ENCODE assay signal across 23 cellular contexts in the genomic region with DNA sequence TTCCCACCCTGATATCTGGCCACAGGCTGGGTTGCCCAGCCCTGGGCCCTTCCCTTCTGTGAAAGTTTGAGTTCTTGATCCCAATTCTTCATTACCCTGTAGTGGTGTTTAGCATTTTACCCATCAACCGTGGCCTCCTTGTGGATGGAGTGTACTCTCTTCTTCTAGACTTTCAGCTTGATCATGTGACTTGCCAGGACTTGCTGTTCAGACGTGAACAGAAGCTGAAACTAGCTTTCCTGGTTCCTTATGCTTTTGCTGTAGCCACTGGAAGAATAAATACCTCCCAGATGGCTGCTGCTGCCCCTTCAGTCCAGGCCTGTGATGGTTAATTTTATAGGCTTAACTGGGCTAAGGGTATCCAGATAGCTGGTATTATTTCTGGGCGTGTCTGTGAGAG. TPM values are rescaled to one million over a fixed set of nuclear protein-coding genes. Genes with fewer than 3 reads are reported as not detected.
A peak's percentile ranks its signal among the peaks of the same experiment; 100 is the strongest.
DNase-seq lines count a peak whose midpoint lies in the region; ATAC-seq, FAIRE-seq and TF ChIP-seq lines count a peak whose summit lies in the region.
"Had no signal": no experiment of that assay in that cellular context is flagged by ENCODE, and none has a peak within 500 bp of the region (broad histone marks: within the 10 kb centered on the region; RNA-seq: fewer than 3 reads in every experiment).

No MANE protein-coding gene starts in this region.

- H2AFZ ChIP-seq in IMR-90 (replicated peaks; ENCODE audit: low read length, poor library complexity), result no peak overlapping the region
- peak overlapping the region; percentile 14 for H2AFZ ChIP-seq in neuronal stem cell (ENCODE audit: low read length)

- intact Hi-C loops in IMR-90 (cut with micrococcal nuclease), result no loop called here

- TF ChIP-seq CTCF in IMR-90 (conservative IDR thresholded peaks at IDR 0.05; ENCODE audit: low read depth, low read length), result no peak
- TF ChIP-seq CTCF in bronchial epithelial cell (IDR thresholded peaks at IDR 0.05; ENCODE audit: insufficient read depth, low read length, severe bottlenecking), result no peak

- no peak overlapping the region for H4K5ac ChIP-seq in IMR-90 (ENCODE audit: low read depth, low read length)

- H3K56ac ChIP-seq in IMR-90 (ENCODE audit: extremely low read depth, insufficient read depth, low read length), result no peak overlapping the region

- POLR2A ChIA-PET in IMR-90 (lab: Charles Lee; ENCODE audit: unreplicated experiment), result no interaction called here

- H3K14ac ChIP-seq in IMR-90 (replicated peaks; ENCODE audit: low read depth, low read length), result no peak overlapping the region
- no peak overlapping the region for H3K14ac ChIP-seq in neuronal stem cell (ENCODE audit: low read length)

- H3K4me3 ChIP-seq in IMR-90 (ENCODE audit: insufficient read depth, low read depth, low read length), result no peak overlapping the region
- H3K4me3 ChIP-seq in bronchial epithelial cell (ENCODE audit: low read depth, low read length), result no peak overlapping the region
- no peak overlapping the region for H3K4me3 ChIP-seq in neuronal stem cell (ENCODE audit: low read length in 2 of 2)
- H3K4me3 ChIP-seq: A549 had no signal

- no peak overlapping the region for H4K8ac ChIP-seq in IMR-90 (ENCODE audit: low read depth in 2 of 2, low read length in 2 of 2)
- no peak overlapping the region for H4K8ac ChIP-seq in neuronal stem cell (ENCODE audit: low read depth, low read length)

- H3K4me2 ChIP-seq in IMR-90 (ENCODE audit: low read depth, low read length), result no peak overlapping the region
- no peak overlapping the region for H3K4me2 ChIP-seq in neuronal stem cell (ENCODE audit: insufficient read depth, low read length, poor library complexity, severe bottlenecking)
- H3K4me2 ChIP-seq: A549 had no signal

- H4K91ac ChIP-seq in IMR-90 (ENCODE audit: insufficient read depth, low read depth, low read length), result no peak overlapping the region
- no peak overlapping the region for H4K91ac ChIP-seq in neuronal stem cell (ENCODE audit: low read depth, low read length, poor library complexity)

- TF ChIP-seq POLR2A in IMR-90 (IDR thresholded peaks at IDR 0.05; ENCODE audit: low read depth, low read length), result no peak

- H3K23ac ChIP-seq in IMR-90 (ENCODE audit: low read depth, low read length) (no peak overlapping the region), neuronal stem cell (ENCODE audit: low read depth, low read length, poor library complexity) (no peak overlapping the region)

- H2BK120ac ChIP-seq in IMR-90 (ENCODE audit: low read depth, low read length), result no peak overlapping the region
- H2BK120ac ChIP-seq in neuronal stem cell (ENCODE audit: low read depth, low read length), result no peak overlapping the region

- ATAC-seq in IMR-90 (ENCODE audit: low read depth) (no peak), GM18909 (IDR thresholded peaks at IDR 0.05; ENCODE audit: poor library complexity, unreplicated experiment) (no peak), GM19397 (IDR thresholded peaks at IDR 0.05; ENCODE audit: unreplicated experiment) (no peak)
- ATAC-seq: A549, HCT116 had no signal

- CTCF ChIA-PET in IMR-90 (lab: Yijun Ruan, JAX), result no interaction called here

- peak; percentile 6 for DNase-seq in DMS79 treated with DMSO at 0.1 percent for 48 hours (lab: John Stamatoyannopoulos, UW)
- no peak for DNase-seq in DMS79 (lab: John Stamatoyannopoulos, UW)
- no peak for DNase-seq in IMR-90
- peak; percentile 26 for DNase-seq in bronchial epithelial cell (ENCODE audit: low read depth)
- no peak for DNase-seq in neuronal stem cell (ENCODE audit: low spot score)
- no peak for DNase-seq in D341Med (ENCODE audit: low spot score)
- DNase-seq: AML-193; Caco-2; CD4-positive, alpha-beta T cell; GOT3; H7; HFFc6 had no signal

- dilution Hi-C loops in IMR-90 (cut with HindIII; ENCODE audit: low sequenced_read_pairs, unreplicated experiment), result no loop called here

- no peaks in the 10 kb centered on the region for H3K79me1 ChIP-seq in IMR-90 (ENCODE audit: low read depth in 1 of 2, low read length in 2 of 2)
- H3K79me1 ChIP-seq in neuronal stem cell (ENCODE audit: low read depth, low read length), result no peaks in the 10 kb centered on the region

- H3K4ac ChIP-seq in IMR-90 (ENCODE audit: low read depth, low read length) (no peak overlapping the region), neuronal stem cell (ENCODE audit: low read length) (no peak overlapping the region)

- H3K9ac ChIP-seq in IMR-90 (ENCODE audit: low read depth, low read length), result no peak overlapping the region
- H3K9ac ChIP-seq in neuronal stem cell (ENCODE audit: low read depth, low read length, poor library complexity), result no peak overlapping the region

- no peak overlapping the region for H2BK20ac ChIP-seq in IMR-90 (ENCODE audit: low read depth, low read length)

- no peaks in the 10 kb centered on the region for H3K9me3 ChIP-seq in IMR-90 (ENCODE audit: control insufficient read depth, insufficient read depth, low read length)
- H3K9me3 ChIP-seq in neuronal stem cell (replicated peaks in 1 of 2; ENCODE audit: control insufficient read depth in 2 of 2, insufficient read depth in 1 of 2, low read depth in 1 of 2, low read length in 2 of 2), result no peaks in the 10 kb centered on the region
- H3K9me3 ChIP-seq: A549, Caco-2 had no signal

- H3K4me1 ChIP-seq in IMR-90 (ENCODE audit: control insufficient read depth, insufficient read depth, low read length) (no peaks in the 10 kb centered on the region), neuronal stem cell (ENCODE audit: control insufficient read depth in 2 of 2, insufficient read depth in 1 of 2, low read depth in 1 of 2, low read length in 2 of 2) (peaks cover 2 to 4% of the 10 kb centered on the region in 2 donors)
- H3K4me1 ChIP-seq: A549 had no signal

- no peaks in the 10 kb centered on the region for H3K9me1 ChIP-seq in IMR-90 (ENCODE audit: insufficient read depth, low read length)

- H3K27me3 ChIP-seq in IMR-90 (ENCODE audit: control insufficient read depth, insufficient read depth, low read length), result peaks cover 17% of the 10 kb centered on the region
- H3K27me3 ChIP-seq in bronchial epithelial cell (ENCODE audit: control insufficient read depth, insufficient read depth, low read length), result no peaks in the 10 kb centered on the region
- H3K27me3 ChIP-seq in neuronal stem cell (ENCODE audit: control insufficient read depth in 3 of 3, insufficient read depth in 3 of 3, low read depth in 1 of 3, low read length in 3 of 3), result peaks cover 0 to 3% (median 0%) of the 10 kb centered on the region in 3 experiments

- H3K18ac ChIP-seq in IMR-90 (ENCODE audit: low read depth, low read length), result no peak overlapping the region
- H3K18ac ChIP-seq in neuronal stem cell (ENCODE audit: low read length), result no peak overlapping the region

- BruUV-seq in IMR-90 (replicated peaks; lab: Mats Ljungman, UMichigan), result no TSS peak

- in situ Hi-C loops in IMR-90 (cut with MboI; ENCODE audit: low sequenced_read_pairs), result no loop called here

- H2AK5ac ChIP-seq in IMR-90 (ENCODE audit: low read depth, low read length) (no peak overlapping the region), neuronal stem cell (ENCODE audit: low read depth, low read length) (no peak overlapping the region)

- H2BK12ac ChIP-seq in neuronal stem cell (ENCODE audit: low read length), result no peak overlapping the region

- H3K27ac ChIP-seq in IMR-90 (ENCODE audit: insufficient read depth, low read length) (no peak overlapping the region), neuronal stem cell (replicated peaks; ENCODE audit: low read length) (no peak overlapping the region)
- H3K27ac ChIP-seq: 22Rv1, A549, C4-2B had no signal

- H2BK5ac ChIP-seq in IMR-90 (ENCODE audit: low read depth, low read length, poor library complexity, severe bottlenecking), result no peak overlapping the region
- no peak overlapping the region for H2BK5ac ChIP-seq in neuronal stem cell (ENCODE audit: low read length)

- H4K20me1 ChIP-seq in IMR-90 (ENCODE audit: insufficient read depth, low read length), result no peaks in the 10 kb centered on the region

- H2BK15ac ChIP-seq in IMR-90 (ENCODE audit: low read depth, low read length) (no peak overlapping the region), neuronal stem cell (ENCODE audit: low read length) (no peak overlapping the region)

- H2AK9ac ChIP-seq in IMR-90 (replicated peaks; ENCODE audit: low read depth, low read length, poor library complexity), result no peak overlapping the region

- FAIRE-seq in bronchial epithelial cell (lab: Jason Lieb, UNC), result no peak
- FAIRE-seq: A549, G401.6, GM12891, GM18507, HTR-8/SVneo had no signal

- TF ChIP-seq RAD21 in IMR-90 (IDR thresholded peaks at IDR 0.05; ENCODE audit: low read length), result no peak

- 78% methylated on average over 1 of the region's 3 CpGs; no CpG with 5 or more reads in 1 of the 2 experiments for WGBS in IMR-90 (ENCODE audit: extremely low coverage in 2 of 2, insufficient read length in 1 of 2), 2 experiments
- WGBS in neuronal stem cell (ENCODE audit: extremely low coverage in 2 of 2, insufficient read length in 2 of 2, insufficient replicate concordance in 1 of 2), 2 donors, result no CpG with 5 or more reads among the region's 3 CpGs

- no peaks in the 10 kb centered on the region for H3K36me3 ChIP-seq in IMR-90 (ENCODE audit: control insufficient read depth, insufficient read depth, low read length)
- H3K36me3 ChIP-seq in bronchial epithelial cell (ENCODE audit: control insufficient read depth, insufficient read depth, low read length), result no peaks in the 10 kb centered on the region
- no peaks in the 10 kb centered on the region for H3K36me3 ChIP-seq in neuronal stem cell (replicated peaks in 1 of 2; ENCODE audit: control insufficient read depth in 2 of 2, insufficient read depth in 2 of 2, low read length in 2 of 2)

TF ChIP-seq in IMR-90, 13 proteins besides CTCF, POLR2A, EP300 and RAD21:
- TF ChIP-seq MAFK (IDR thresholded peaks at IDR 0.05; ENCODE audit: low read depth, low read length) (no peak), FOS (IDR thresholded peaks at IDR 0.05; ENCODE audit: low read depth, low read length) (no peak), MAZ (IDR thresholded peaks at IDR 0.05; ENCODE audit: borderline replicate concordance, low read depth, low read length) (no peak), CHD1 (IDR thresholded peaks at IDR 0.05; ENCODE audit: low read depth, low read length) (no peak)
- TF ChIP-seq, protein P1, sequence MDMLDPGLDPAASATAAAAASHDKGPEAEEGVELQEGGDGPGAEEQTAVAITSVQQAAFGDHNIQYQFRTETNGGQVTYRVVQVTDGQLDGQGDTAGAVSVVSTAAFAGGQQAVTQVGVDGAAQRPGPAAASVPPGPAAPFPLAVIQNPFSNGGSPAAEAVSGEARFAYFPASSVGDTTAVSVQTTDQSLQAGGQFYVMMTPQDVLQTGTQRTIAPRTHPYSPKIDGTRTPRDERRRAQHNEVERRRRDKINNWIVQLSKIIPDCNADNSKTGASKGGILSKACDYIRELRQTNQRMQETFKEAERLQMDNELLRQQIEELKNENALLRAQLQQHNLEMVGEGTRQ (IDR thresholded peaks at IDR 0.05; ENCODE audit: low read depth, low read length), result peak; percentile 16; the same call in 1 of the 2 replicates

RNA-seq across cellular contexts. Expression of a gene that starts 32.7 kb away (rescaled TPM):
- total RNA-seq in IMR-90 (2012; rRNA removed) (0.83 and 0.90 TPM in 2 replicates), bronchial epithelial cell (under 0.01 and 0.13 TPM in 2 replicates)
- 3.8 and 4.6 TPM in 2 replicates for polyA plus RNA-seq in IMR-90 (2012; rRNA removed)
- polyA plus RNA-seq in IMR-90 (2012; cell fraction: cytosol; rRNA removed), result 2.1 and 4.0 TPM in 2 replicates
- 5.5 and 17.2 TPM in 2 replicates for polyA plus RNA-seq in IMR-90 (2012; cell fraction: nucleus; rRNA removed; ENCODE audit: low replicate concordance)
- polyA plus RNA-seq in neuronal stem cell (2013, experiment 1 of 2), result 3.7 TPM
- polyA plus RNA-seq in neuronal stem cell (2013, experiment 2 of 2), result 3.5 TPM
- polyA plus RNA-seq: IgD-negative memory B cell had no signal

Comparison
In these comparisons a context has a peak if more than half of its experiments do, and no peak if none do; other contexts are left out.
1. DNase-seq: peak in DMS79 treated with DMSO at 0.1 percent for 48 hours (single experiment) and bronchial epithelial cell (single experiment); none in DMS79 (single experiment), IMR-90 (single experiment), neuronal stem cell (single experiment) and D341Med (single experiment).